8 cellular contexts compared by ENCODE assay signal in genomic region chr1:179230251-179230650, GRCh38. TPM values are rescaled to one million over a fixed set of nuclear protein-coding genes. Genes with fewer than 3 reads are reported as not detected.
DNase-seq lines count a peak whose midpoint lies in the region; ATAC-seq and TF ChIP-seq lines count a peak whose summit lies in the region.

No MANE protein-coding gene starts in this region.

- no peaks in the 10 kb centered on the region for H3K36me3 Mint-ChIP-seq in osteocyte (ENCODE audit: unreplicated experiment)

- peak overlapping the region; percentile 74 for H3K9ac ChIP-seq in ES-I3 (ENCODE audit: low read depth, low read length)

- H3K4me3 ChIP-seq in ectodermal cell (ENCODE audit: insufficient read depth, low read depth, low read length): peak overlapping the region; percentile 81

- TF ChIP-seq CTCF in osteocyte (IDR thresholded peaks at IDR 0.05): no peak

- H3K4me1 Mint-ChIP-seq in osteocyte (ENCODE audit: unreplicated experiment): peaks cover 34% of the 10 kb centered on the region

- H3K9me3 ChIP-seq in ES-I3 (ENCODE audit: control insufficient read depth, insufficient read depth, low read length) (no peaks in the 10 kb centered on the region; the same call in 1 of the 2 replicates), ectodermal cell (ENCODE audit: control insufficient read depth, low read length) (no peaks in the 10 kb centered on the region)

- H3K27ac Mint-ChIP-seq in osteocyte (ENCODE audit: unreplicated experiment): peak overlapping the region; percentile 90

- H3K36me3 ChIP-seq in ES-I3 (ENCODE audit: insufficient read depth, low read length): no peaks in the 10 kb centered on the region; the same call in 1 of the 2 replicates
- no peaks in the 10 kb centered on the region for H3K36me3 ChIP-seq in ectodermal cell (ENCODE audit: control insufficient read depth, insufficient read depth, low read length)

- no peaks in the 10 kb centered on the region for H3K9me3 Mint-ChIP-seq in osteocyte (ENCODE audit: unreplicated experiment)

- ATAC-seq in GM21367 (IDR thresholded peaks at IDR 0.05; ENCODE audit: unreplicated experiment): no peak

- no peak overlapping the region for H3K27ac ChIP-seq in ectodermal cell (ENCODE audit: insufficient read depth, low read depth, low read length, poor library complexity, severe bottlenecking)

- no peaks in the 10 kb centered on the region for H3K27me3 Mint-ChIP-seq in osteocyte (ENCODE audit: unreplicated experiment)

- WGBS in ectodermal cell, 2 experiments: 70 to 80% methylated on average over 4 to 5 of the region's 5 CpGs

- DNase-seq in NCI-H526 treated with DMSO at 0.1 percent for 48 hours (lab: John Stamatoyannopoulos, UW): peak; percentile 86
- DNase-seq in osteocyte (ENCODE audit: extremely low spot score, unreplicated experiment): no peak
- no peak for DNase-seq in COR-L47 (lab: John Stamatoyannopoulos, UW)
- DNase-seq in SHP77 treated with DMSO at 0.1 percent for 48 hours (lab: John Stamatoyannopoulos, UW): no peak
- DNase-seq in SKM-1 treated with dmso at 0.1 percent for 144 hours (lab: John Stamatoyannopoulos, UW; ENCODE audit: unreplicated experiment): no peak

- peak overlapping the region; percentile 85 for H3K4me3 Mint-ChIP-seq in osteocyte (ENCODE audit: unreplicated experiment)

- H3K4me1 ChIP-seq in ES-I3 (ENCODE audit: insufficient read depth, low read length) (no peaks in the 10 kb centered on the region; the same call in 1 of the 2 replicates), ectodermal cell (ENCODE audit: control insufficient read depth, insufficient read depth, low read length) (peaks cover 5% of the 10 kb centered on the region)

- H3K27me3 ChIP-seq in ectodermal cell (ENCODE audit: control insufficient read depth, insufficient read depth, low read length, poor library complexity, severe bottlenecking): peaks cover 5% of the 10 kb centered on the region

RNA-seq across cellular contexts. Expression of gene ABL2, which starts 0.8 kb away (rescaled TPM):
- 13.1 TPM for polyA plus RNA-seq in ectodermal cell (2013, experiment 1 of 4)
- polyA plus RNA-seq in ectodermal cell (2013, experiment 2 of 4): 16.6 TPM
- 10.6 TPM for polyA plus RNA-seq in ectodermal cell (2013, experiment 3 of 4)
- polyA plus RNA-seq in ectodermal cell (2013, experiment 4 of 4): 13.1 TPM
- 33.7 and 36.3 TPM in 2 replicates for total RNA-seq in osteocyte
